Comparison of ENCODE assay signal across 16 cellular contexts in genomic region chr1:98839840-98840239, GRCh38.
DNase-seq lines count a peak whose midpoint lies in the region; ATAC-seq and TF ChIP-seq lines count a peak whose summit lies in the region.
"Had no signal": no experiment of that assay in that cellular context is flagged by ENCODE, and none has a peak within 500 bp of the region (broad histone marks: within the 10 kb centered on the region; RNA-seq: fewer than 3 reads in every experiment).

No MANE protein-coding gene starts in this region.

- H3K27ac Mint-ChIP-seq in GM23338, result no peak overlapping the region
- no peak overlapping the region for H3K27ac Mint-ChIP-seq in endodermal cell
- H3K27ac Mint-ChIP-seq: CD4-positive, CD25-positive, alpha-beta regulatory T cell had no signal

- DNase-seq in AG09309 (ENCODE audit: low read depth) (peak; percentile 7), HCEC 1CT (peak; percentile 25), choroid plexus epithelial cell (ENCODE audit: low read depth) (peak; percentile 30), iris pigment epithelial cell (ENCODE audit: low read depth) (peak; percentile 41), NCI-H146 (lab: John Stamatoyannopoulos, UW) (no peak), GM23338 (ENCODE audit: low spot score) (no peak), endodermal cell (no peak)
- DNase-seq: AML-193; CD4-positive, CD25-positive, alpha-beta regulatory T cell; DND-41; NCI-H1417 treated with DMSO at 0.1 percent for 48 hours; NCI-H2227 treated with DMSO at 0.1 percent for 48 hours; NCI-H526 treated with DMSO at 0.1 percent for 48 hours; NK-92 treated with Interleukin-12 subunit alpha and Interleukin-12 subunit beta, amount 100 ng/mL, for 24 hours had no signal

- H3K36me3 Mint-ChIP-seq in GM23338 (ENCODE audit: low read depth) (no peaks in the 10 kb centered on the region), endodermal cell (ENCODE audit: low read depth) (no peaks in the 10 kb centered on the region)
- H3K36me3 Mint-ChIP-seq: CD4-positive, CD25-positive, alpha-beta regulatory T cell had no signal

- H3K27me3 Mint-ChIP-seq in GM23338 (ENCODE audit: insufficient read depth, low read depth, poor library complexity), result no peaks in the 10 kb centered on the region
- H3K27me3 Mint-ChIP-seq in endodermal cell (ENCODE audit: insufficient read depth), result peaks cover 50% of the 10 kb centered on the region

- H3K4me3 ChIP-seq in AG09309 (ENCODE audit: control insufficient read depth, low read depth, low read length) (no peak overlapping the region), choroid plexus epithelial cell (ENCODE audit: low read depth, low read length) (no peak overlapping the region), GM23338 (no peak overlapping the region), endodermal cell (ENCODE audit: low read length) (no peak overlapping the region)
- H3K4me3 ChIP-seq: HAP-1 had no signal

- ATAC-seq in HG02763 (IDR thresholded peaks at IDR 0.05; ENCODE audit: unreplicated experiment) (no peak), GM23338 (no peak)

- TF ChIP-seq CTCF in AG09309 (IDR thresholded peaks at IDR 0.05; ENCODE audit: control insufficient read depth, insufficient read depth, low read depth, low read length, missing control alignments) (no peak), choroid plexus epithelial cell (conservative IDR thresholded peaks at IDR 0.05; ENCODE audit: low read depth, low read length) (no peak), GM23338 (conservative IDR thresholded peaks at IDR 0.05; ENCODE audit: low read depth in 2 of 2) (no peak), endodermal cell (conservative IDR thresholded peaks at IDR 0.05) (no peak)

- H3K9ac ChIP-seq in endodermal cell (ENCODE audit: extremely low read depth, low read length, poor library complexity, severe bottlenecking), result no peak overlapping the region

- H3K9me3 Mint-ChIP-seq in GM23338, result no peaks in the 10 kb centered on the region
- H3K9me3 Mint-ChIP-seq in endodermal cell, result no peaks in the 10 kb centered on the region

- H3K4me2 ChIP-seq in GM23338, result no peak overlapping the region

- no peaks in the 10 kb centered on the region for H3F3A ChIP-seq in GM23338 (replicated peaks; ENCODE audit: low read depth)

- H3K4me1 ChIP-seq in GM23338 (ENCODE audit: insufficient read depth) (no peaks in the 10 kb centered on the region), endodermal cell (ENCODE audit: control insufficient read depth, insufficient read depth, low read length) (no peaks in the 10 kb centered on the region)
- H3K4me1 ChIP-seq: HAP-1 had no signal

- H3K4me1 Mint-ChIP-seq in GM23338, result 0 out of 3 replicates have a peak, but pooled peaks cover 3% of the 10 kb centered on the region
- H3K4me1 Mint-ChIP-seq in endodermal cell, result peaks cover 14% of the 10 kb centered on the region

- H3K9me2 ChIP-seq in GM23338 (ENCODE audit: insufficient read depth), result no peaks in the 10 kb centered on the region

- H3K9me3 ChIP-seq in endodermal cell (ENCODE audit: control insufficient read depth, low read length), result no peaks in the 10 kb centered on the region
- H3K9me3 ChIP-seq: HAP-1 had no signal

- H2AFZ ChIP-seq in GM23338, result no peak overlapping the region

- no peaks in the 10 kb centered on the region for H4K20me1 ChIP-seq in GM23338 (replicated peaks; ENCODE audit: insufficient read depth)

- H3K27ac ChIP-seq in GM23338 (ENCODE audit: low read depth) (no peak overlapping the region), endodermal cell (ENCODE audit: low read depth, low read length) (no peak overlapping the region)

- no peaks in the 10 kb centered on the region for H3K79me2 ChIP-seq in GM23338 (replicated peaks; ENCODE audit: insufficient read depth)

- H3K4me3 Mint-ChIP-seq in GM23338 (no peak overlapping the region), endodermal cell (no peak overlapping the region)
- H3K4me3 Mint-ChIP-seq: CD4-positive, CD25-positive, alpha-beta regulatory T cell had no signal

- 80 to 91% methylated on average over 1 of the region's 1 CpG for WGBS in endodermal cell (ENCODE audit: insufficient coverage in 1 of 2, insufficient read length in 1 of 2), 2 experiments

- no peaks in the 10 kb centered on the region for H3K27me3 ChIP-seq in GM23338 (ENCODE audit: insufficient read depth)
- peaks cover 25% of the 10 kb centered on the region for H3K27me3 ChIP-seq in endodermal cell (ENCODE audit: control insufficient read depth, insufficient read depth, low read length, poor library complexity, severe bottlenecking)

- H3K36me3 ChIP-seq in GM23338 (ENCODE audit: insufficient read depth) (no peaks in the 10 kb centered on the region), endodermal cell (ENCODE audit: control insufficient read depth, insufficient read depth, low read length) (no peaks in the 10 kb centered on the region)
- H3K36me3 ChIP-seq: HAP-1 had no signal

TF ChIP-seq in GM23338, 12 proteins besides CTCF, POLR2A, EP300 and RAD21:
- no peak for TF ChIP-seq ZNF114 (CRISPR knock-in tag; IDR thresholded peaks at IDR 0.05)
- no peak for TF ChIP-seq ETS1 (IDR thresholded peaks at IDR 0.05)
- no peak for TF ChIP-seq JUNB (IDR thresholded peaks at IDR 0.05; ENCODE audit: unreplicated experiment)
- no peak for TF ChIP-seq STAT1 (IDR thresholded peaks at IDR 0.05; ENCODE audit: unreplicated experiment)
- TF ChIP-seq ZNF331 (CRISPR knock-in tag; IDR thresholded peaks at IDR 0.05; ENCODE audit: low read depth), result no peak
- no peak for TF ChIP-seq NANOG (IDR thresholded peaks at IDR 0.05; ENCODE audit: borderline replicate concordance)
- TF ChIP-seq EZH2phosphoT487 (IDR thresholded peaks at IDR 0.05; ENCODE audit: unreplicated experiment), result no peak

Comparison
In these comparisons a context has a peak if more than half of its experiments do, and no peak if none do; other contexts are left out.
1. DNase-seq: peak in AG09309 (single experiment), HCEC 1CT (single experiment), choroid plexus epithelial cell (single experiment) and iris pigment epithelial cell (single experiment); none in NCI-H146 (single experiment), GM23338 (single experiment) and endodermal cell (single experiment).